11 cellular contexts compared by ENCODE assay signal in genomic region chr10:71765907-71766716, GRCh38. TPM values are rescaled to one million over a fixed set of nuclear protein-coding genes. Genes with fewer than 3 reads are reported as not detected.
DNase-seq lines count a peak whose midpoint lies in the region; ATAC-seq and TF ChIP-seq lines count a peak whose summit lies in the region.
"Had no signal": no experiment of that assay in that cellular context is flagged by ENCODE, and none has a peak within 500 bp of the region (broad histone marks: within the 10 kb centered on the region; RNA-seq: fewer than 3 reads in every experiment).

No MANE protein-coding gene starts in this region.

- no peak overlapping the region for H3K14ac ChIP-seq in mesenchymal stem cell (ENCODE audit: low read length in 2 of 2)

- no peak overlapping the region for H3K4ac ChIP-seq in mesenchymal stem cell (ENCODE audit: low read depth in 1 of 2, low read length in 2 of 2)

- peak overlapping the region; percentile 65 for H2AK5ac ChIP-seq in mesenchymal stem cell (ENCODE audit: low read length, severe bottlenecking)

- H3K23ac ChIP-seq in mesenchymal stem cell (ENCODE audit: low read length in 2 of 2): no peak overlapping the region

- H2BK120ac ChIP-seq in mesenchymal stem cell (ENCODE audit: low read depth, low read length): no peak overlapping the region

- H3K4me3 ChIP-seq in ascending aorta (no peak overlapping the region), mesenchymal stem cell (ENCODE audit: insufficient read depth in 1 of 2, low read depth in 1 of 2, low read length in 2 of 2) (no peak overlapping the region), subcutaneous abdominal adipose tissue (ENCODE audit: low read depth in 1 of 5, low read length in 5 of 5) (peak overlapping the region in 1 of 5 donors; percentile 9)

- POLR2A ChIA-PET in activated CD4-positive, alpha-beta T cell treated with anti-CD3 and anti-CD28 coated beads for 36 hours (lab: Charles Lee): interaction anchor here (0.8 to 1.1 kb wide), 2 partner anchors 8 to 39 kb away, joined by 4 read pairs; no protein-coding TSS in a partner anchor

- H3K9ac ChIP-seq in mesenchymal stem cell (ENCODE audit: low read length) (no peak overlapping the region), subcutaneous abdominal adipose tissue (ENCODE audit: low read length in 5 of 5) (peak overlapping the region in 2 of 5 donors; percentile 4 to 40)

- CTCF ChIA-PET in activated CD4-positive, alpha-beta T cell treated with anti-CD3 and anti-CD28 coated beads for 36 hours (lab: Charles Lee): interaction anchor here (1.0 to 6.5 kb wide), 6 partner anchors 10 to 61 kb away, joined by 3 to 41 read pairs (median 6); no protein-coding TSS in a partner anchor

- no peak overlapping the region for H3K4me2 ChIP-seq in mesenchymal stem cell (ENCODE audit: low read length, poor library complexity, severe bottlenecking)

- no peak for TF ChIP-seq CTCF in ascending aorta (IDR thresholded peaks at IDR 0.05)

- H3K27ac Mint-ChIP-seq in activated CD4-positive, alpha-beta T cell treated with anti-CD3 and anti-CD28 coated beads for 36 hours: peak overlapping the region; percentile 92

- H3K18ac ChIP-seq in mesenchymal stem cell (ENCODE audit: low read depth in 1 of 2, low read length in 2 of 2): peak overlapping the region in 1 of 2 experiments; percentile 24

- no peak overlapping the region for H3K4me3 Mint-ChIP-seq in activated CD4-positive, alpha-beta T cell treated with anti-CD3 and anti-CD28 coated beads for 36 hours

- no peak for DNase-seq in activated CD4-positive, alpha-beta T cell treated with anti-CD3 and anti-CD28 coated beads for 36 hours
- DNase-seq in activated CD4-positive, alpha-beta T cell treated with anti-CD3 and anti-CD28 coated beads for 4 hours: no peak
- DNase-seq in ascending aorta (ENCODE audit: low spot score in 2 of 2) (no peak), mesenchymal stem cell (no peak), NCI-H2029 (lab: John Stamatoyannopoulos, UW) (no peak), midbrain (lab: John Stamatoyannopoulos, UW) (no peak)
- DNase-seq: NCI-H1048, OCI-M1 had no signal

- H4K91ac ChIP-seq in mesenchymal stem cell (ENCODE audit: low read length): peak overlapping the region; percentile 56

- no peaks in the 10 kb centered on the region for H3K27me3 Mint-ChIP-seq in activated CD4-positive, alpha-beta T cell treated with anti-CD3 and anti-CD28 coated beads for 36 hours

- H3K79me1 ChIP-seq in mesenchymal stem cell (replicated peaks; ENCODE audit: low read length, poor library complexity, severe bottlenecking): no peaks in the 10 kb centered on the region

- H3K9me3 ChIP-seq in ascending aorta (no peaks in the 10 kb centered on the region), mesenchymal stem cell (ENCODE audit: control insufficient read depth, low read length) (no peaks in the 10 kb centered on the region), subcutaneous abdominal adipose tissue (ENCODE audit: control insufficient read depth in 5 of 5, low read length in 5 of 5) (no peaks in the 10 kb centered on the region)

- no peaks in the 10 kb centered on the region for H3K27me3 ChIP-seq in ascending aorta
- H3K27me3 ChIP-seq in mesenchymal stem cell (ENCODE audit: control insufficient read depth in 1 of 2, insufficient read depth in 1 of 2, low read length in 2 of 2): peaks cover 0 to 32% of the 10 kb centered on the region in 2 experiments
- no peaks in the 10 kb centered on the region for H3K27me3 ChIP-seq in subcutaneous abdominal adipose tissue (ENCODE audit: control insufficient read depth in 5 of 5, insufficient read depth in 4 of 5, low read length in 5 of 5)

- H3K27ac ChIP-seq in ascending aorta: peak overlapping the region; percentile 94 to 98
- H3K27ac ChIP-seq in mesenchymal stem cell (ENCODE audit: low read length, poor library complexity, severe bottlenecking): no peak overlapping the region
- H3K27ac ChIP-seq in subcutaneous abdominal adipose tissue (ENCODE audit: low read depth, low read length): peak overlapping the region; percentile 96

- H2BK15ac ChIP-seq in mesenchymal stem cell (ENCODE audit: low read depth, poor library complexity, severe bottlenecking): no peak overlapping the region

- ATAC-seq in activated CD4-positive, alpha-beta T cell treated with anti-CD3 and anti-CD28 coated beads for 36 hours: no peak
- no peak for ATAC-seq in HG03039 (IDR thresholded peaks at IDR 0.05; ENCODE audit: unreplicated experiment)

- 93% methylated on average over 22 of the region's 22 CpGs for WGBS in mesenchymal stem cell

- H3K36me3 ChIP-seq in ascending aorta (peaks cover 11 to 16% of the 10 kb centered on the region in 2 donors), mesenchymal stem cell (ENCODE audit: control insufficient read depth in 1 of 2, insufficient read depth in 2 of 2, low read depth in 1 of 2, low read length in 2 of 2) (peaks cover 0 to 6% of the 10 kb centered on the region in 2 experiments), subcutaneous abdominal adipose tissue (ENCODE audit: control insufficient read depth in 5 of 5, insufficient read depth in 5 of 5, low read length in 5 of 5) (peaks cover 0 to 39% (median 28%) of the 10 kb centered on the region in 5 donors)

- intact Hi-C loops in activated CD4-positive, alpha-beta T cell treated with anti-CD3 and anti-CD28 coated beads for 36 hours (cut with DNase I, micrococcal nuclease): loop anchor here in 1 of 2 experiments (5.0 kb wide), 1 partner anchor 556 kb away; no protein-coding TSS in a partner anchor
- intact Hi-C loops in ascending aorta (cut with DNase I): no loop called here

- no peak overlapping the region for H4K8ac ChIP-seq in mesenchymal stem cell (ENCODE audit: low read length)

- H3K4me1 ChIP-seq in ascending aorta: peaks cover 57 to 58% of the 10 kb centered on the region in 2 donors
- peaks cover 24% of the 10 kb centered on the region for H3K4me1 ChIP-seq in mesenchymal stem cell (ENCODE audit: control insufficient read depth, insufficient read depth, low read depth, low read length)
- H3K4me1 ChIP-seq in subcutaneous abdominal adipose tissue (ENCODE audit: control insufficient read depth in 5 of 5, insufficient read depth in 5 of 5, low read length in 5 of 5): peaks cover 40 to 99% (median 96%) of the 10 kb centered on the region in 5 donors

- no peak overlapping the region for H2BK5ac ChIP-seq in mesenchymal stem cell (ENCODE audit: low read depth, low read length, poor library complexity, severe bottlenecking)

- H2AFZ ChIP-seq in mesenchymal stem cell (ENCODE audit: low read depth, low read length): no peak overlapping the region

- peaks cover 58% of the 10 kb centered on the region for H3K36me3 Mint-ChIP-seq in activated CD4-positive, alpha-beta T cell treated with anti-CD3 and anti-CD28 coated beads for 36 hours (ENCODE audit: low read depth)

- H3K9me3 Mint-ChIP-seq in activated CD4-positive, alpha-beta T cell treated with anti-CD3 and anti-CD28 coated beads for 36 hours (ENCODE audit: low read depth): no peaks in the 10 kb centered on the region

- H2BK12ac ChIP-seq in mesenchymal stem cell (ENCODE audit: low read length in 2 of 2): peak overlapping the region; percentile 11 to 31

- H3K4me1 Mint-ChIP-seq in activated CD4-positive, alpha-beta T cell treated with anti-CD3 and anti-CD28 coated beads for 36 hours: peaks cover 87% of the 10 kb centered on the region

RNA-seq across cellular contexts. Expression of gene VSIR, which starts 7.2 kb away (rescaled TPM):
- total RNA-seq in activated CD4-positive, alpha-beta T cell treated with anti-CD3 and anti-CD28 coated beads for 36 hours: 100 to 1,000 TPM in 1 of 2 experiments, 10 to 100 TPM in 1; 78.2 to 104 TPM
- total RNA-seq in ascending aorta: 193 TPM
- 3.3 TPM for polyA plus RNA-seq in mesenchymal stem cell (2013, experiment 1 of 2)
- polyA plus RNA-seq in mesenchymal stem cell (2013, experiment 2 of 2): 3.8 TPM

RNA-seq across cellular contexts. Expression of gene C10orf105, which starts 46.5 kb away (rescaled TPM):
- under 1 TPM; 0.34 to 0.40 TPM for total RNA-seq in activated CD4-positive, alpha-beta T cell treated with anti-CD3 and anti-CD28 coated beads for 36 hours
- not detected for total RNA-seq in ascending aorta
- not detected for polyA plus RNA-seq in mesenchymal stem cell (2013, experiment 1 of 2)
- not detected for polyA plus RNA-seq in mesenchymal stem cell (2013, experiment 2 of 2)
- total RNA-seq: lung microvascular endothelial cell had no signal
